ENCODE assay signal across 37 cellular contexts in the genomic region with DNA sequence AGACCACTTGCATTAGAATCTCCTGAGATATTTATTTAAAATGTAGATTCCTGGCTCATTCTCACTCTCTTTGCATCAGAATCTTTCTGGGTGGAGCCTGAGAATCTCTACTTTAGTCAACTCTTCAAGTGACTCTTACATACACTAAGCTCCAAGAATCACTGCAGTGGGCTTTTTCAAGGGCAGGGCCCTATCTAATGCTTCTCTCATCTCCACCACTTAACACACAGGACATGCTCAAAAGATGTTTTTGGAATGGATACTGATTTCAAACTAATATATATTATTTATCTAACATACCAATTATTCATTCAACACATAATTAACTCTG.
"Had no signal": no experiment of that assay in that cellular context is flagged by ENCODE, and none has a peak within 500 bp of the region (broad histone marks: within the 10 kb centered on the region; RNA-seq: fewer than 3 reads in every experiment).

No MANE protein-coding gene starts in this region.

- H3K36me3 ChIP-seq: adrenal gland, ascending aorta, brain microvascular endothelial cell, breast epithelium, cardiac muscle cell had no signal

- H3K9me3 ChIP-seq: adrenal gland, ascending aorta, body of pancreas, breast epithelium had no signal

- H3K4me3 Mint-ChIP-seq: activated naive CD4-positive, alpha-beta T cell treated with anti-CD3 and anti-CD28 coated beads for 36 hours; activated naive CD4-positive, alpha-beta T cell treated with anti-CD3 and anti-CD28 coated beads, Interleukin-2, amount 10 ng/mL, durations not matched to agents 7 days and 5 days; activated naive CD4-positive, alpha-beta T cell treated with anti-CD3 and anti-CD28 coated beads, Interleukin-2, amount 50 U/mL, for 24 hours; activated naive CD8-positive, alpha-beta T cell; activated naive CD8-positive, alpha-beta T cell treated with anti-CD3 and anti-CD28 coated beads for 36 hours; activated naive CD8-positive, alpha-beta T cell treated with anti-CD3 and anti-CD28 coated beads, Interleukin-2, amount 10 ng/mL, durations not matched to agents 7 days and 5 days; activated naive CD8-positive, alpha-beta T cell treated with anti-CD3 and anti-CD28 coated beads, Interleukin-2, amount 50 U/mL, for 24 hours; activated T-cell treated with anti-CD3 and anti-CD28 coated beads, Interleukin-2, amount 50 U/mL, for 24 hours; activated T-cell treated with anti-CD3 and anti-CD28 coated beads, Interleukin-2, amount 50 U/mL, for 4 hours; activated T-cell treated with anti-CD3 and anti-CD28 coated beads, Interleukin-2, amount 50 U/mL, for 72 hours; activated T-helper 1 cell treated with anti-CD3 and anti-CD28 coated beads, Interleukin-12 subunit alpha, Interleukin-12 subunit beta, Interleukin-2, Interleukin-4 antibody, amounts not matched to agents 30 ng/mL and 10 ng/mL and 1 ng/mL, durations not matched to agents 14 hours and 24 hours and 36 hours; activated T-helper 17 cell treated with anti-CD3 and anti-CD28 coated beads, Interleukin-2, amount 50 U/mL, for 72 hours; brain; central memory CD8-positive, alpha-beta T cell had no signal

- H3K36me3 Mint-ChIP-seq: activated naive CD4-positive, alpha-beta T cell treated with anti-CD3 and anti-CD28 coated beads, Interleukin-2, amount 10 ng/mL, durations not matched to agents 7 days and 5 days; activated naive CD4-positive, alpha-beta T cell treated with anti-CD3 and anti-CD28 coated beads, Interleukin-2, amount 50 U/mL, for 24 hours; activated naive CD4-positive, alpha-beta T cell treated with anti-CD3 and anti-CD28 coated beads, Interleukin-2, amount 50 U/mL, for 72 hours; activated naive CD8-positive, alpha-beta T cell; activated naive CD8-positive, alpha-beta T cell treated with anti-CD3 and anti-CD28 coated beads for 36 hours; activated naive CD8-positive, alpha-beta T cell treated with anti-CD3 and anti-CD28 coated beads, Interleukin-2, amount 10 ng/mL, durations not matched to agents 7 days and 5 days; brain had no signal

- DNase-seq: activated effector memory CD4-positive, alpha-beta T cell treated with anti-CD3 and anti-CD28 coated beads, Interleukin-2, amount 50 U/mL, for 16 hours; activated effector memory CD4-positive, alpha-beta T cell treated with Interleukin-2 at 50 U/mL for 16 hours; activated gamma-delta T cell; activated gamma-delta T cell treated with Interleukin-2 at 50 U/mL for 16 hours; activated naive CD4-positive, alpha-beta T cell; activated naive CD4-positive, alpha-beta T cell treated with anti-CD3 and anti-CD28 coated beads for 36 hours; activated naive CD4-positive, alpha-beta T cell treated with anti-CD3 and anti-CD28 coated beads, Interleukin-2, amount 10 ng/mL, durations not matched to agents 7 days and 5 days; activated naive CD4-positive, alpha-beta T cell treated with anti-CD3 and anti-CD28 coated beads, Interleukin-2, amount 50 U/mL, for 16 hours; activated naive CD4-positive, alpha-beta T cell treated with Interleukin-2 at 50 U/mL for 16 hours; activated naive CD8-positive, alpha-beta T cell treated with anti-CD3 and anti-CD28 coated beads for 36 hours; activated naive CD8-positive, alpha-beta T cell treated with anti-CD3 and anti-CD28 coated beads, Interleukin-2, amount 10 ng/mL, durations not matched to agents 7 days and 5 days; activated naive CD8-positive, alpha-beta T cell treated with anti-CD3 and anti-CD28 coated beads, Interleukin-2, amount 50 U/mL, for 24 hours; activated T-cell treated with anti-CD3 and anti-CD28 coated beads, Interleukin-2, amount 50 U/mL, for 24 hours; activated T-cell treated with anti-CD3 and anti-CD28 coated beads, Interleukin-2, amount 50 U/mL, for 4 hours; activated T-cell treated with anti-CD3 and anti-CD28 coated beads, Interleukin-2, amount 50 U/mL, for 48 hours; activated T-cell treated with anti-CD3 and anti-CD28 coated beads, Interleukin-2, amount 50 U/mL, for 72 hours; adrenal gland; amniotic stem cell; amygdala; anterior cingulate cortex; aorta; body of pancreas; brain microvascular endothelial cell; caudate nucleus; central memory CD4-positive, alpha-beta T cell; cerebellar nuclear complex had no signal

- H3K27me3 ChIP-seq: adrenal gland, ascending aorta, body of pancreas, brain microvascular endothelial cell, breast epithelium, cardiac muscle cell had no signal

- H3K27ac ChIP-seq: adrenal gland, ascending aorta, body of pancreas, brain microvascular endothelial cell, breast epithelium, cardiac muscle cell had no signal

- H3K27ac Mint-ChIP-seq: activated naive CD4-positive, alpha-beta T cell treated with anti-CD3 and anti-CD28 coated beads for 36 hours; activated naive CD4-positive, alpha-beta T cell treated with anti-CD3 and anti-CD28 coated beads, Interleukin-2, amount 10 ng/mL, durations not matched to agents 7 days and 5 days; activated naive CD4-positive, alpha-beta T cell treated with anti-CD3 and anti-CD28 coated beads, Interleukin-2, amount 50 U/mL, for 24 hours; activated naive CD4-positive, alpha-beta T cell treated with anti-CD3 and anti-CD28 coated beads, Interleukin-2, amount 50 U/mL, for 72 hours; activated naive CD8-positive, alpha-beta T cell; activated naive CD8-positive, alpha-beta T cell treated with anti-CD3 and anti-CD28 coated beads for 36 hours; activated naive CD8-positive, alpha-beta T cell treated with anti-CD3 and anti-CD28 coated beads, Interleukin-2, amount 10 ng/mL, durations not matched to agents 7 days and 5 days; activated naive CD8-positive, alpha-beta T cell treated with anti-CD3 and anti-CD28 coated beads, Interleukin-2, amount 50 U/mL, for 24 hours; activated T-cell treated with anti-CD3 and anti-CD28 coated beads, Interleukin-2, amount 50 U/mL, for 24 hours; activated T-cell treated with anti-CD3 and anti-CD28 coated beads, Interleukin-2, amount 50 U/mL, for 72 hours; activated T-helper 1 cell treated with anti-CD3 and anti-CD28 coated beads, Interleukin-12 subunit alpha, Interleukin-12 subunit beta, Interleukin-2, Interleukin-4 antibody, amounts not matched to agents 30 ng/mL and 10 ng/mL and 1 ng/mL, durations not matched to agents 14 hours and 24 hours and 36 hours; activated T-helper 17 cell treated with anti-CD3 and anti-CD28 coated beads, Interleukin-2, amount 50 U/mL, for 72 hours; activated T-helper 2 cell treated with anti-CD3 and anti-CD28 coated beads, Interferon-gamma antibody, Interleukin-2, Interleukin-4, amounts not matched to agents 10 μg/mL and 5 μg/mL and 100 μg/mL, durations not matched to agents 14 hours and 24 hours and 36 hours; brain had no signal

- H3K4me1 Mint-ChIP-seq: activated naive CD4-positive, alpha-beta T cell treated with anti-CD3 and anti-CD28 coated beads, Interleukin-2, amount 10 ng/mL, durations not matched to agents 7 days and 5 days; activated naive CD4-positive, alpha-beta T cell treated with anti-CD3 and anti-CD28 coated beads, Interleukin-2, amount 50 U/mL, for 24 hours; activated naive CD8-positive, alpha-beta T cell treated with anti-CD3 and anti-CD28 coated beads for 36 hours; activated naive CD8-positive, alpha-beta T cell treated with anti-CD3 and anti-CD28 coated beads, Interleukin-2, amount 10 ng/mL, durations not matched to agents 7 days and 5 days; activated naive CD8-positive, alpha-beta T cell treated with anti-CD3 and anti-CD28 coated beads, Interleukin-2, amount 50 U/mL, for 24 hours; activated T-helper 17 cell treated with anti-CD3 and anti-CD28 coated beads, Interleukin-2, amount 50 U/mL, for 72 hours; central memory CD8-positive, alpha-beta T cell had no signal

- H3K4me1 ChIP-seq: adrenal gland, body of pancreas, breast epithelium had no signal

- H3K4me3 ChIP-seq: adrenal gland, ascending aorta, body of pancreas, breast epithelium, cardiac muscle cell had no signal

- H3K27me3 Mint-ChIP-seq: brain had no signal

- ATAC-seq: activated naive CD4-positive, alpha-beta T cell treated with anti-CD3 and anti-CD28 coated beads, Interleukin-2, amount 50 U/mL, for 72 hours; activated naive CD8-positive, alpha-beta T cell treated with anti-CD3 and anti-CD28 coated beads, Interleukin-2, amount 50 U/mL, for 24 hours; activated T-cell treated with anti-CD3 and anti-CD28 coated beads, Interleukin-2, amount 50 U/mL, for 4 hours; activated T-cell treated with anti-CD3 and anti-CD28 coated beads, Interleukin-2, amount 50 U/mL, for 72 hours; activated T-helper 17 cell treated with anti-CD3 and anti-CD28 coated beads, Interleukin-2, amount 50 U/mL, for 72 hours; body of pancreas had no signal

- H3K9me3 Mint-ChIP-seq: activated naive CD4-positive, alpha-beta T cell treated with anti-CD3 and anti-CD28 coated beads for 36 hours; activated naive CD4-positive, alpha-beta T cell treated with anti-CD3 and anti-CD28 coated beads, Interleukin-2, amount 10 ng/mL, durations not matched to agents 7 days and 5 days; activated naive CD4-positive, alpha-beta T cell treated with anti-CD3 and anti-CD28 coated beads, Interleukin-2, amount 50 U/mL, for 24 hours; activated naive CD4-positive, alpha-beta T cell treated with anti-CD3 and anti-CD28 coated beads, Interleukin-2, amount 50 U/mL, for 72 hours; activated naive CD8-positive, alpha-beta T cell treated with anti-CD3 and anti-CD28 coated beads for 36 hours; activated naive CD8-positive, alpha-beta T cell treated with anti-CD3 and anti-CD28 coated beads, Interleukin-2, amount 10 ng/mL, durations not matched to agents 7 days and 5 days; activated naive CD8-positive, alpha-beta T cell treated with anti-CD3 and anti-CD28 coated beads, Interleukin-2, amount 50 U/mL, for 24 hours; activated T-cell treated with anti-CD3 and anti-CD28 coated beads, Interleukin-2, amount 50 U/mL, for 24 hours; activated T-cell treated with anti-CD3 and anti-CD28 coated beads, Interleukin-2, amount 50 U/mL, for 4 hours; activated T-cell treated with anti-CD3 and anti-CD28 coated beads, Interleukin-2, amount 50 U/mL, for 72 hours; activated T-helper 1 cell treated with anti-CD3 and anti-CD28 coated beads, Interleukin-12 subunit alpha, Interleukin-12 subunit beta, Interleukin-2, Interleukin-4 antibody, amounts not matched to agents 30 ng/mL and 10 ng/mL and 1 ng/mL, durations not matched to agents 14 hours and 24 hours and 36 hours; activated T-helper 17 cell treated with anti-CD3 and anti-CD28 coated beads, Interleukin-2, amount 50 U/mL, for 72 hours; activated T-helper 2 cell treated with anti-CD3 and anti-CD28 coated beads, Interferon-gamma antibody, Interleukin-2, Interleukin-4, amounts not matched to agents 10 μg/mL and 5 μg/mL and 100 μg/mL, durations not matched to agents 14 hours and 24 hours and 36 hours; brain; central memory CD8-positive, alpha-beta T cell had no signal
